18 cellular contexts compared by ENCODE assay signal in the genomic region with DNA sequence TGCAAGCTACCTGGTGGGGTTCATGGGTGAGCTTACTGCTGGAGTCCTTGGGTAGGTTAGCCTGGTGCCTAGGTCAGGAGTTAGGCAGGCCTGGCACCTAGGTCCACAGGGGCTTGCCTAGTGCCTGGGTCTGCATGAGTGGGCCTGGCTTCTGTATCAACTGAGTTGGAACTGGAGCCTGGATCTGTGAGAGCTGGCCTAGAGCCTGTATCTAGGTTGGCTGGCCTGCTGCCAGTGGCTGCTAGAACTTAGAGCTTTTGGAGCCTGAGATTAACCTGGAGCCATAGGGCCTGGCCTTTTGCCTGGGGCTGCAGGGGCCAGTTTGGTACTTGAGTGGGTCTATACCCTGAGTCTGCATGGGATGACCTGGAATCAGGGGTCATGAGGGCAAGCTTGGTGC.
"Had no signal": no experiment of that assay in that cellular context is flagged by ENCODE, and none has a peak within 500 bp of the region (broad histone marks: within the 10 kb centered on the region; RNA-seq: fewer than 3 reads in every experiment).

No MANE protein-coding gene starts in this region.

- H3K36me3 ChIP-seq: colonic mucosa, esophagus muscularis mucosa, gastroesophageal sphincter, heart left ventricle, left lung, lower lobe of right lung had no signal

- H3K4me3 Mint-ChIP-seq: dendritic cell treated with granulocyte-macrophage colony-stimulating factor and Interleukin-4, amounts not matched to agents 40 ng/mL and 50 ng/mL, for 4 days; effector memory CD8-positive, alpha-beta T cell; endodermal cell; mesothelial cell of epicardium had no signal

- H3K4me1 Mint-ChIP-seq: endodermal cell, mesothelial cell of epicardium had no signal

- H3K4me3 ChIP-seq: colonic mucosa, esophagus muscularis mucosa, gastroesophageal sphincter, heart left ventricle, left lung, lower lobe of right lung, mucosa of descending colon had no signal

- H3K27me3 ChIP-seq: colonic mucosa, esophagus muscularis mucosa, foreskin keratinocyte, gastroesophageal sphincter, heart left ventricle, left lung had no signal

- H3K4me1 ChIP-seq: colonic mucosa, esophagus muscularis mucosa, foreskin keratinocyte, gastroesophageal sphincter, heart left ventricle, left lung, lower lobe of right lung had no signal

- H3K9me3 ChIP-seq: colonic mucosa, mucosa of descending colon had no signal

- H3K27ac Mint-ChIP-seq: dendritic cell treated with granulocyte-macrophage colony-stimulating factor and Interleukin-4, amounts not matched to agents 40 ng/mL and 50 ng/mL, for 4 days; effector memory CD8-positive, alpha-beta T cell; endodermal cell; mesothelial cell of epicardium had no signal

- H3K36me3 Mint-ChIP-seq: mesothelial cell of epicardium had no signal

- H3K27me3 Mint-ChIP-seq: dendritic cell treated with granulocyte-macrophage colony-stimulating factor and Interleukin-4, amounts not matched to agents 40 ng/mL and 50 ng/mL, for 4 days; effector memory CD8-positive, alpha-beta T cell had no signal

- ATAC-seq: effector memory CD8-positive, alpha-beta T cell; foreskin keratinocyte; gastroesophageal sphincter; heart left ventricle; left cardiac atrium; left lung; left ventricle myocardium superior; mucosa of descending colon had no signal

- H3K27ac ChIP-seq: colonic mucosa, esophagus muscularis mucosa, foreskin keratinocyte, gastroesophageal sphincter, heart left ventricle, left lung, lower lobe of right lung had no signal

- DNase-seq: colonic mucosa; cortex of kidney; effector CD8-positive, alpha-beta T cell; effector memory CD8-positive, alpha-beta T cell; endodermal cell; foreskin keratinocyte; heart left ventricle; hippocampal formation; left cardiac atrium; left lung; left ventricle myocardium superior; lower lobe of right lung; mesenchymal stem cell; mucosa of descending colon had no signal
